ENCODE assay signal across 2 cellular contexts in the genomic region with DNA sequence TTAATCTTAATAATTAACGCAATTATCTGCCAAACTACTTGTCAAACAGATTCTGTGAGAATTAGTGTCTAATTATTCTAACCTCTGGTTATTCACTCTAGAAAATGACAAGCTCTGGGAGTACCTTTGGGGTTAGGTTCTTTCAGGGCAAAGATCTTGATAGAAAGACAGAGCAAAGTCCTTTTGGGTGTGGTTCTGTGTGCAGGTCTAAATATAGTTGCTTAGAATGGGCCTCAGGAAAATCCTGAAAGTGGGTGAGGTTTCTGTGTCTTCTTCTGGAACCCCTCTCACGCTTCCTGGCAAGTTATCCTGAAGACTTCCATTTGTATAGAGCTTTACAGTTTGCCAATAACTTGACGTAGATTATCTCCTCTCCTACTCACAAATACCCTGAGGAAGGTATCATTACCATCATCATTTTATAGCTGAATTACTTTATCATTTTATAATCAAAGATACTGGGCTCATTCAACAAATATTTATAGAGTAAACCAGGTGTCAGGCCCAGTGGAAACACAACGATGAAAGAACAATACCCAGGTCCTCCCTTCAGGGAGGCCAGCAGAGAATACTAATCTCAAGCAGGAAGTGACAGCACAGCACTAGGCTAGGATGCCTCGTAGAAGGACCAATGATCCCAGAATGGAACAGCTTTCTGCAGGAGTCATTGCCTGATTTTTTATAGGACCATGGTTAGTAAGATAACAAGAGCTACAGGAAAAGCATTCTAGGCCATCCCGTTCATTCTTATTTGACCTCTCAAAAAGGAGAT.
TF ChIP-seq lines count a peak whose summit lies in the region.

No MANE protein-coding gene starts in this region.

TF ChIP-seq in HCT116, 20 proteins besides CTCF, POLR2A, EP300 and RAD21:
- no peak for TF ChIP-seq TCF7L2 (IDR thresholded peaks at IDR 0.05; ENCODE audit: borderline replicate concordance, extremely low read depth, insufficient read depth, insufficient read length)
- TF ChIP-seq SRF (IDR thresholded peaks at IDR 0.05; ENCODE audit: low read depth): no peak
- no peak for TF ChIP-seq ZFX (IDR thresholded peaks at IDR 0.05)
- no peak for TF ChIP-seq ZBTB33 (IDR thresholded peaks at IDR 0.05; ENCODE audit: extremely low read depth, insufficient replicate concordance, low read length)
- TF ChIP-seq EZH2 (IDR thresholded peaks at IDR 0.05): no peak
- TF ChIP-seq, protein P1, sequence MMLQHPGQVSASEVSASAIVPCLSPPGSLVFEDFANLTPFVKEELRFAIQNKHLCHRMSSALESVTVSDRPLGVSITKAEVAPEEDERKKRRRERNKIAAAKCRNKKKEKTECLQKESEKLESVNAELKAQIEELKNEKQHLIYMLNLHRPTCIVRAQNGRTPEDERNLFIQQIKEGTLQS (IDR thresholded peaks at IDR 0.05): no peak
- no peak for TF ChIP-seq SIN3A (IDR thresholded peaks at IDR 0.05; ENCODE audit: low read depth)
- no peak for TF ChIP-seq SP1 (IDR thresholded peaks at IDR 0.05; ENCODE audit: low read depth)
- no peak for TF ChIP-seq ZNF274 (IDR thresholded peaks at IDR 0.05; ENCODE audit: low read depth, low read length)
- no peak for TF ChIP-seq REST (IDR thresholded peaks at IDR 0.05; ENCODE audit: low read depth)
- no peak for TF ChIP-seq YY1 (IDR thresholded peaks at IDR 0.05; ENCODE audit: extremely low read depth, insufficient replicate concordance, low read depth, low read length)
- no peak for TF ChIP-seq EZH2phosphoT487 (IDR thresholded peaks at IDR 0.05; ENCODE audit: borderline replicate concordance)
- no peak for TF ChIP-seq FOSL1 (IDR thresholded peaks at IDR 0.05; ENCODE audit: low read depth)
- TF ChIP-seq JUND (IDR thresholded peaks at IDR 0.05): no peak
TF ChIP-seq in HCT116: peak in this region for 0.

TF ChIP-seq in H1, 55 proteins besides CTCF, POLR2A, EP300 and RAD21:
- TF ChIP-seq HDAC6 (IDR thresholded peaks at IDR 0.05; ENCODE audit: low read depth, low read length) (no peak), EZH2 (IDR thresholded peaks at IDR 0.05; ENCODE audit: low read depth, low read length, severe bottlenecking) (no peak), MAFK (IDR thresholded peaks at IDR 0.05; ENCODE audit: low read depth, low read length) (no peak), POU5F1 (IDR thresholded peaks at IDR 0.05; ENCODE audit: low read depth, low read length) (no peak), TBP (IDR thresholded peaks at IDR 0.05; ENCODE audit: low read depth, low read length) (no peak)
- TF ChIP-seq, protein P2, sequence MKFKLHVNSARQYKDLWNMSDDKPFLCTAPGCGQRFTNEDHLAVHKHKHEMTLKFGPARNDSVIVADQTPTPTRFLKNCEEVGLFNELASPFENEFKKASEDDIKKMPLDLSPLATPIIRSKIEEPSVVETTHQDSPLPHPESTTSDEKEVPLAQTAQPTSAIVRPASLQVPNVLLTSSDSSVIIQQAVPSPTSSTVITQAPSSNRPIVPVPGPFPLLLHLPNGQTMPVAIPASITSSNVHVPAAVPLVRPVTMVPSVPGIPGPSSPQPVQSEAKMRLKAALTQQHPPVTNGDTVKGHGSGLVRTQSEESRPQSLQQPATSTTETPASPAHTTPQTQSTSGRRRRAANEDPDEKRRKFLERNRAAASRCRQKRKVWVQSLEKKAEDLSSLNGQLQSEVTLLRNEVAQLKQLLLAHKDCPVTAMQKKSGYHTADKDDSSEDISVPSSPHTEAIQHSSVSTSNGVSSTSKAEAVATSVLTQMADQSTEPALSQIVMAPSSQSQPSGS (IDR thresholded peaks at IDR 0.05; ENCODE audit: low read length): no peak
